Comparison of ENCODE assay signal across 8 cellular contexts in genomic region chr9:12056874-12057273, GRCh38.
"Had no signal": no experiment of that assay in that cellular context is flagged by ENCODE, and none has a peak within 500 bp of the region (broad histone marks: within the 10 kb centered on the region; RNA-seq: fewer than 3 reads in every experiment).

No MANE protein-coding gene starts in this region.

- FAIRE-seq: G401.6, GM12878, GM12891, GM12892, GM18507, GM19239 had no signal

- H3K4me3 ChIP-seq: GM12878 had no signal

- ATAC-seq: GM12878 had no signal

- DNase-seq: GDM1, GF-D8 had no signal
